28 cellular contexts compared by ENCODE assay signal in genomic region chr4:145639281-145639680, GRCh38. TPM values are rescaled to one million over a fixed set of nuclear protein-coding genes. Genes with fewer than 3 reads are reported as not detected.
"Had no signal": no experiment of that assay in that cellular context is flagged by ENCODE, and none has a peak within 500 bp of the region (broad histone marks: within the 10 kb centered on the region; RNA-seq: fewer than 3 reads in every experiment).

No MANE protein-coding gene starts in this region.

- H3K4me1 Mint-ChIP-seq: stimulated activated naive B cell treated with anti-CD40 and anti-IgM and Interleukin-4, amounts not matched to agents 10 μg/mL and 1 μg/mL and 100 μg/mL, for 72 hours; stimulated activated naive CD8-positive, alpha-beta T cell treated with anti-CD3 and anti-CD28 coated beads, Interleukin-15, amount 100 ng/mL, for 72 hours had no signal

- H3K27me3 ChIP-seq: esophagus muscularis mucosa, spleen, transverse colon had no signal

- H3K9me3 ChIP-seq: esophagus muscularis mucosa, spleen, thoracic aorta, transverse colon had no signal

- ATAC-seq: effector memory CD8-positive, alpha-beta T cell; left cardiac atrium; left ventricle myocardium superior; naive thymus-derived CD4-positive, alpha-beta T cell; sciatic nerve; stimulated activated naive B cell treated with anti-CD40 and anti-IgM and Interleukin-4, amounts not matched to agents 10 μg/mL and 1 μg/mL and 100 μg/mL, for 72 hours; stimulated activated naive CD8-positive, alpha-beta T cell treated with anti-CD3 and anti-CD28 coated beads, Interleukin-15, amount 100 ng/mL, for 72 hours had no signal

- H3K36me3 ChIP-seq: thoracic aorta had no signal

- H3K27ac Mint-ChIP-seq: dendritic cell treated with granulocyte-macrophage colony-stimulating factor and Interleukin-4, amounts not matched to agents 40 ng/mL and 50 ng/mL, for 4 days; effector memory CD8-positive, alpha-beta T cell; immature natural killer cell; naive thymus-derived CD4-positive, alpha-beta T cell; nephron progenitor cell; stimulated activated naive B cell treated with anti-CD40 and anti-IgM and Interleukin-4, amounts not matched to agents 10 μg/mL and 1 μg/mL and 100 μg/mL, for 72 hours; stimulated activated naive CD8-positive, alpha-beta T cell treated with anti-CD3 and anti-CD28 coated beads, Interleukin-15, amount 100 ng/mL, for 72 hours had no signal

- H3K4me1 ChIP-seq: spleen, transverse colon had no signal

- H3K27ac ChIP-seq: epithelial cell of prostate, esophagus muscularis mucosa, spleen, transverse colon had no signal

- DNase-seq: effector memory CD8-positive, alpha-beta T cell; immature natural killer cell; kidney; left cardiac atrium; left ventricle myocardium superior; naive thymus-derived CD4-positive, alpha-beta T cell; nephron progenitor cell; spleen; stimulated activated CD4-positive, alpha-beta T cell treated with anti-CD3 and anti-CD28 coated beads, Interleukin-15, amount 100 ng/mL, for 24 hours; stimulated activated CD4-positive, alpha-beta T cell treated with anti-CD3 and anti-CD28 coated beads, Interleukin-1b, Interleukin-23, amount 100 ng/mL, for 48 hours; stimulated activated CD4-positive, alpha-beta T cell treated with anti-CD3 and anti-CD28 coated beads, Interleukin-4, amount 100 ng/mL, for 4 hours; stimulated activated naive B cell treated with anti-CD40 and anti-IgM and Interleukin-4, amounts not matched to agents 10 μg/mL and 1 μg/mL and 100 μg/mL, for 72 hours; stimulated activated naive CD8-positive, alpha-beta T cell treated with anti-CD3 and anti-CD28 coated beads, Interleukin-15, amount 100 ng/mL, for 72 hours; substantia nigra; transverse colon had no signal

- FAIRE-seq: colon, kidney had no signal

- H3K27me3 Mint-ChIP-seq: dendritic cell treated with granulocyte-macrophage colony-stimulating factor and Interleukin-4, amounts not matched to agents 40 ng/mL and 50 ng/mL, for 4 days; effector memory CD8-positive, alpha-beta T cell; naive thymus-derived CD4-positive, alpha-beta T cell; stimulated activated naive B cell treated with anti-CD40 and anti-IgM and Interleukin-4, amounts not matched to agents 10 μg/mL and 1 μg/mL and 100 μg/mL, for 72 hours; stimulated activated naive CD8-positive, alpha-beta T cell treated with anti-CD3 and anti-CD28 coated beads, Interleukin-15, amount 100 ng/mL, for 72 hours had no signal

- H3K4me3 ChIP-seq: esophagus muscularis mucosa, lung, spleen, thoracic aorta, transverse colon had no signal

- H3K9me3 Mint-ChIP-seq: dendritic cell treated with granulocyte-macrophage colony-stimulating factor and Interleukin-4, amounts not matched to agents 40 ng/mL and 50 ng/mL, for 4 days; effector memory CD8-positive, alpha-beta T cell; immature natural killer cell; nephron progenitor cell; stimulated activated naive B cell treated with anti-CD40 and anti-IgM and Interleukin-4, amounts not matched to agents 10 μg/mL and 1 μg/mL and 100 μg/mL, for 72 hours; stimulated activated naive CD8-positive, alpha-beta T cell treated with anti-CD3 and anti-CD28 coated beads, Interleukin-15, amount 100 ng/mL, for 72 hours had no signal

- H3K4me3 Mint-ChIP-seq: dendritic cell treated with granulocyte-macrophage colony-stimulating factor and Interleukin-4, amounts not matched to agents 40 ng/mL and 50 ng/mL, for 4 days; effector memory CD8-positive, alpha-beta T cell; immature natural killer cell; naive thymus-derived CD4-positive, alpha-beta T cell; nephron progenitor cell; stimulated activated naive B cell treated with anti-CD40 and anti-IgM and Interleukin-4, amounts not matched to agents 10 μg/mL and 1 μg/mL and 100 μg/mL, for 72 hours; stimulated activated naive CD8-positive, alpha-beta T cell treated with anti-CD3 and anti-CD28 coated beads, Interleukin-15, amount 100 ng/mL, for 72 hours had no signal

RNA-seq across cellular contexts. Expression of gene C4orf51, which starts 40.7 kb away (rescaled TPM):
- total RNA-seq: esophagus muscularis mucosa; fibroblast of villous mesenchyme; kidney; left cardiac atrium; left ventricle myocardium superior; lung; mesenteric fat pad; mononuclear cell; naive thymus-derived CD4-positive, alpha-beta T cell; omental fat pad; sciatic nerve; skeletal muscle tissue; spleen; thoracic aorta; transverse colon; ureter had no signal
- polyA plus RNA-seq: immature natural killer cell; lung; naive thymus-derived CD4-positive, alpha-beta T cell; spleen had no signal
